Comparison of ENCODE assay signal across 2 cellular contexts in the genomic region with DNA sequence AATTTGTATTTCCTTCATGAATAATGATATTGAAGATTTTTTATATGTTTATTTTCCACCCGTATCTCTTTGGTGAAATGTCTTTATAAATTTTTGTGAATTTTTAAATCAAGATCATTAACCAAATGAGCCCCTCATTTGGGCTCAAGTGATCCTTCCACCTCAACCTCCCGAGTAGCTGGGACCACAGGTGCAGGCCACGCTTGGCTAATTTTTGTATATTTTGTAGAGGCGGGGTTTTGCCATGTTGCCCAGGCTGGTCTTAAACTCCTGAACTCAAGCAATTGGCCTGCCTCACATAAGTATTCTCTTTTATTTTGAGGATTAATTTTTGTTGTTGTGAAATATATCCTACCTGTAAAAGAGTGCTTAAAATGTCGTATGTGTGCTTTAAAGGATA.
TF ChIP-seq lines count a peak whose summit lies in the region.

No MANE protein-coding gene starts in this region.

TF ChIP-seq in H1, 55 proteins besides CTCF, POLR2A, EP300 and RAD21:
- TF ChIP-seq PHF8 (conservative IDR thresholded peaks at IDR 0.05; ENCODE audit: low read depth, low read length) (no peak), MAFK (IDR thresholded peaks at IDR 0.05; ENCODE audit: low read depth, low read length) (no peak), POU5F1 (IDR thresholded peaks at IDR 0.05; ENCODE audit: low read depth, low read length) (no peak), CHD1 (IDR thresholded peaks at IDR 0.05; ENCODE audit: low read depth, low read length) (no peak), GTF2F1 (IDR thresholded peaks at IDR 0.05; ENCODE audit: borderline replicate concordance, low read depth, low read length) (no peak), CBX8 (IDR thresholded peaks at IDR 0.05; ENCODE audit: borderline replicate concordance, low read depth, low read length) (no peak), POLR2AphosphoS5 (IDR thresholded peaks at IDR 0.05; ENCODE audit: low read depth, low read length) (no peak), SP4 (IDR thresholded peaks at IDR 0.05; ENCODE audit: low read length) (no peak), SAP30 (IDR thresholded peaks at IDR 0.05; ENCODE audit: insufficient read depth, insufficient replicate concordance, low read length) (no peak), HDAC2 (IDR thresholded peaks at IDR 0.05; ENCODE audit: borderline replicate concordance in 1 of 2, low read depth in 2 of 2, low read length in 2 of 2) (no peak), RXRA (IDR thresholded peaks at IDR 0.05; ENCODE audit: insufficient read depth, low read depth, low read length) (no peak), TAF1 (IDR thresholded peaks at IDR 0.05; ENCODE audit: low read depth, low read length) (no peak)
- TF ChIP-seq, protein P1, sequence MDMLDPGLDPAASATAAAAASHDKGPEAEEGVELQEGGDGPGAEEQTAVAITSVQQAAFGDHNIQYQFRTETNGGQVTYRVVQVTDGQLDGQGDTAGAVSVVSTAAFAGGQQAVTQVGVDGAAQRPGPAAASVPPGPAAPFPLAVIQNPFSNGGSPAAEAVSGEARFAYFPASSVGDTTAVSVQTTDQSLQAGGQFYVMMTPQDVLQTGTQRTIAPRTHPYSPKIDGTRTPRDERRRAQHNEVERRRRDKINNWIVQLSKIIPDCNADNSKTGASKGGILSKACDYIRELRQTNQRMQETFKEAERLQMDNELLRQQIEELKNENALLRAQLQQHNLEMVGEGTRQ (IDR thresholded peaks at IDR 0.05; ENCODE audit: low read length): no peak
- TF ChIP-seq, protein P2, sequence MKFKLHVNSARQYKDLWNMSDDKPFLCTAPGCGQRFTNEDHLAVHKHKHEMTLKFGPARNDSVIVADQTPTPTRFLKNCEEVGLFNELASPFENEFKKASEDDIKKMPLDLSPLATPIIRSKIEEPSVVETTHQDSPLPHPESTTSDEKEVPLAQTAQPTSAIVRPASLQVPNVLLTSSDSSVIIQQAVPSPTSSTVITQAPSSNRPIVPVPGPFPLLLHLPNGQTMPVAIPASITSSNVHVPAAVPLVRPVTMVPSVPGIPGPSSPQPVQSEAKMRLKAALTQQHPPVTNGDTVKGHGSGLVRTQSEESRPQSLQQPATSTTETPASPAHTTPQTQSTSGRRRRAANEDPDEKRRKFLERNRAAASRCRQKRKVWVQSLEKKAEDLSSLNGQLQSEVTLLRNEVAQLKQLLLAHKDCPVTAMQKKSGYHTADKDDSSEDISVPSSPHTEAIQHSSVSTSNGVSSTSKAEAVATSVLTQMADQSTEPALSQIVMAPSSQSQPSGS (IDR thresholded peaks at IDR 0.05; ENCODE audit: low read length): no peak
TF ChIP-seq in H1: peak in this region for 0.

TF ChIP-seq in SK-N-SH, 30 proteins besides CTCF, POLR2A, EP300 and RAD21:
- TF ChIP-seq RXRA (IDR thresholded peaks at IDR 0.05; ENCODE audit: borderline replicate concordance, low read depth): no peak
